1 cellular context compared by ENCODE assay signal in genomic region chr9:131240047-131240921, GRCh38.
TF ChIP-seq lines count a peak whose summit lies in the region.

No MANE protein-coding gene starts in this region.

TF ChIP-seq in H1, 55 proteins besides CTCF, POLR2A, EP300 and RAD21:
- TF ChIP-seq SP4 (IDR thresholded peaks at IDR 0.05; ENCODE audit: low read length) (no peak), CHD7 (IDR thresholded peaks at IDR 0.05; ENCODE audit: insufficient replicate concordance, low read length) (no peak), RFX5 (IDR thresholded peaks at IDR 0.05; ENCODE audit: borderline replicate concordance, low read depth, low read length) (no peak), CBX8 (IDR thresholded peaks at IDR 0.05; ENCODE audit: borderline replicate concordance, low read depth, low read length) (no peak), BCL11A (IDR thresholded peaks at IDR 0.05; ENCODE audit: low read depth in 2 of 2, low read length in 2 of 2) (no peak), SUZ12 (IDR thresholded peaks at IDR 0.05; ENCODE audit: low read length) (no peak), SP2 (IDR thresholded peaks at IDR 0.05; ENCODE audit: low read length) (no peak), TCF12 (IDR thresholded peaks at IDR 0.05; ENCODE audit: low read depth, low read length) (no peak)
